In the genomic region with DNA sequence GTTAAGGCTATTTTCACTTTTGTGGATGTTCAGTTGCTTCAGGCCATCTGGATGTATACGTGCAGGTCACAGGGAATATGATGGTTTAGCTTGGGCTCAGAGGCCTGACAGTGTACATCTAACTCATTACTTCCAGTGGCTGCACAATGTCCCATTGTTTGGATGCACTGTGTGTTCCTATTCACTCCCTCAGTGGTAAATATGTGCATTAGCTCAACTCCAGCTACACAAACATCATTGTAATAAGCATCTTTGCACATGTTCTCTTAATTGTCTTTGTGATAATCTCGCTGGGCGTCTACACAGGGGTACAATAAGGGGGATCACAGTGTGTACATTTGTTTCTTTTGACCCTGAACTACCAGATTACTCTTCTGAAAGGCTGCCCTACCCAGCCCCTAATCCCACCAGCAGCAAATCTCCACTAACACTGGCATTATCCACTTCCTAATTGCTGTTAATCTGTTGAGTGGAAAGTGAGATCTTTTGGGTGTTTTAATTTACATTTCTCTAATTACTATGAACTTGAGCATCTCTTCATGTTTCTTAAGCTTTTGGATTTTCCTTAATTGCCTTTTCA, we compare ENCODE assay signal across 23 cellular contexts. TPM values are rescaled to one million over a fixed set of nuclear protein-coding genes. Genes with fewer than 3 reads are reported as not detected.
DNase-seq lines count a peak whose midpoint lies in the region; TF ChIP-seq lines count a peak whose summit lies in the region.
"Had no signal": no experiment of that assay in that cellular context is flagged by ENCODE, and none has a peak within 500 bp of the region (broad histone marks: within the 10 kb centered on the region; RNA-seq: fewer than 3 reads in every experiment).

No MANE protein-coding gene starts in this region.

- TF ChIP-seq CTCF in tibial nerve (IDR thresholded peaks at IDR 0.05) (no peak), adrenal gland (IDR thresholded peaks at IDR 0.05) (no peak)

- H3K27me3 ChIP-seq in tibial nerve (no peaks in the 10 kb centered on the region), adrenal gland (peaks cover 7% of the 10 kb centered on the region)
- H3K27me3 ChIP-seq: BE2C had no signal

- 40 to 44% methylated on average over 3 of the region's 3 CpGs for WGBS in tibial nerve, 2 donors
- WGBS in adrenal gland, 4 donors = 87 to 95% (median 92%) methylated on average over 3 of the region's 3 CpGs

- H3K4me1 ChIP-seq in tibial nerve (no peaks in the 10 kb centered on the region), adrenal gland (replicated peaks in 1 of 2) (no peaks in the 10 kb centered on the region)
- H3K4me1 ChIP-seq: BE2C had no signal

- TF ChIP-seq POLR2A in tibial nerve (IDR thresholded peaks at IDR 0.05) = no peak
- no peak for TF ChIP-seq POLR2A in adrenal gland (IDR thresholded peaks at IDR 0.05)

- H3K36me3 ChIP-seq in tibial nerve = no peaks in the 10 kb centered on the region
- no peaks in the 10 kb centered on the region for H3K36me3 ChIP-seq in adrenal gland (replicated peaks in 1 of 2)
- H3K36me3 ChIP-seq: BE2C had no signal

- DNase-seq in NCI-H2081 (lab: John Stamatoyannopoulos, UW) (peak; percentile 14 to 66), NCI-H2081 treated with DMSO at 0.1 percent for 48 hours (lab: John Stamatoyannopoulos, UW) (no peak), NCI-H774 (lab: John Stamatoyannopoulos, UW) (peak; percentile 34), inferior parietal cortex (ENCODE audit: extremely low spot score) (peak; percentile 58), T-helper 9 cell (no peak), tibial nerve (ENCODE audit: low spot score in 2 of 2) (no peak), adrenal gland (no peak)
- DNase-seq: 8988T; activated CD4-positive, CD25-positive, alpha-beta regulatory T cell treated with anti-CD3 and anti-CD28 coated beads, Interleukin-2, amount 50 U/mL, for 72 hours; activated naive CD4-positive, alpha-beta T cell treated with anti-CD3 and anti-CD28 coated beads, Interleukin-2, amount 10 ng/mL, durations not matched to agents 7 days and 5 days; activated T-cell treated with anti-CD3 and anti-CD28 coated beads, Interleukin-2, amount 50 U/mL, for 48 hours; aorta; BE2C; Caco-2; erythroblast; kidney glomerular epithelial cell; mesenchymal stem cell; naive thymus-derived CD4-positive, alpha-beta T cell; NCI-H1092 treated with DMSO at 0.1 percent for 48 hours; stimulated activated CD4-positive, alpha-beta T cell treated with anti-CD3 and anti-CD28 coated beads, Interleukin-2, amount 100 ng/mL, for 48 hours; stimulated activated naive CD8-positive, alpha-beta T cell treated with anti-CD3 and anti-CD28 coated beads, Interleukin-15, Interleukin-2, amounts not matched to agents 100 U/mL and 50 U/mL, for 24 hours had no signal

- intact Hi-C loops in adrenal gland (cut with DNase I) = no loop called here

- no peak overlapping the region for H3K4me3 ChIP-seq in tibial nerve
- H3K4me3 ChIP-seq in adrenal gland = no peak overlapping the region

- H3K9me3 ChIP-seq in tibial nerve (no peaks in the 10 kb centered on the region), adrenal gland (replicated peaks in 1 of 3) (no peaks in the 10 kb centered on the region)
- H3K9me3 ChIP-seq: BE2C had no signal

- H3K27ac ChIP-seq in temporal lobe (ENCODE audit: low read depth, low read length) (peak overlapping the region; percentile 82), tibial nerve (peak overlapping the region in 1 of 4 donors; percentile 40), adrenal gland (no peak overlapping the region)
- H3K27ac ChIP-seq: RWPE1 had no signal

- no peak for TF ChIP-seq EP300 in tibial nerve (IDR thresholded peaks at IDR 0.05)

RNA-seq across cellular contexts. Expression of a gene that starts 56.1 kb away (rescaled TPM):
- 14.5 TPM for total RNA-seq in temporal lobe
- total RNA-seq in tibial nerve = 10 to 100 TPM; 16.2 to 44.2 (median 25.9) TPM
- 10 to 100 TPM; 16.7 to 93.0 (median 56.2) TPM for total RNA-seq in adrenal gland
- 10 to 100 TPM; 67.0 to 73.0 (median 69.6) TPM for polyA plus RNA-seq in adrenal gland

Comparison
In these comparisons a context has a peak if more than half of its experiments do, and no peak if none do; other contexts are left out.
1. DNase-seq: peak in NCI-H2081 (2 of 2), NCI-H774 (single experiment) and inferior parietal cortex (single experiment); none in NCI-H2081 treated with DMSO at 0.1 percent for 48 hours (single experiment), T-helper 9 cell (single experiment), tibial nerve (0 of 2) and adrenal gland (0 of 7).